1 cellular context compared by ENCODE assay signal in genomic region chr16:57600048-57600835, GRCh38.
A peak's percentile ranks its signal among the peaks of the same experiment; 100 is the strongest.
TF ChIP-seq lines count a peak whose summit lies in the region.

No MANE protein-coding gene starts in this region.

TF ChIP-seq in HepG2, 621 proteins besides CTCF, POLR2A, EP300 and RAD21 (continued from another document):
- TF ChIP-seq ZFP36 (IDR thresholded peaks at IDR 0.05; ENCODE audit: borderline replicate concordance, low read depth, low read length, partially characterized antibody) (no peak), MED1 (CRISPR knock-in tag; IDR thresholded peaks at IDR 0.05) (no peak), ZNF639 (CRISPR knock-in tag; conservative IDR thresholded peaks at IDR 0.05) (no peak), FUBP1 (CRISPR knock-in tag; IDR thresholded peaks at IDR 0.05; ENCODE audit: borderline replicate concordance) (no peak), ZNF280B (CRISPR knock-in tag; IDR thresholded peaks at IDR 0.05; ENCODE audit: borderline replicate concordance) (peak; percentile 84), SKI (IDR thresholded peaks at IDR 0.05; ENCODE audit: partially characterized antibody) (no peak), ZBTB20 (CRISPR knock-in tag; IDR thresholded peaks at IDR 0.05; ENCODE audit: borderline replicate concordance, low read depth) (no peak), PAWR (CRISPR knock-in tag; IDR thresholded peaks at IDR 0.05; ENCODE audit: borderline replicate concordance) (no peak), ZNF180 (CRISPR knock-in tag; IDR thresholded peaks at IDR 0.05; ENCODE audit: borderline replicate concordance, low read depth) (no peak), CREB1 (IDR thresholded peaks at IDR 0.05) (no peak), CREB1 (CRISPR knock-in tag; IDR thresholded peaks at IDR 0.05) (no peak), HOXA5 (CRISPR knock-in tag; IDR thresholded peaks at IDR 0.05) (no peak), ZNF879 (CRISPR knock-in tag; IDR thresholded peaks at IDR 0.05) (no peak), ZNF44 (CRISPR knock-in tag; IDR thresholded peaks at IDR 0.05) (no peak), CHD4 (IDR thresholded peaks at IDR 0.05; ENCODE audit: borderline replicate concordance, low read length) (no peak), ZNF10 (CRISPR knock-in tag; IDR thresholded peaks at IDR 0.05; ENCODE audit: borderline replicate concordance, low read depth) (no peak), FOSL1 (CRISPR knock-in tag; IDR thresholded peaks at IDR 0.05; ENCODE audit: borderline replicate concordance) (no peak), ZNF12 (CRISPR knock-in tag; IDR thresholded peaks at IDR 0.05) (no peak), ZFYVE20 (CRISPR knock-in tag; IDR thresholded peaks at IDR 0.05; ENCODE audit: borderline replicate concordance, low read depth) (no peak), ZNF431 (CRISPR knock-in tag; IDR thresholded peaks at IDR 0.05; ENCODE audit: borderline replicate concordance, low read depth) (no peak; the same call in 1 of the 2 replicates), ZNF619 (CRISPR knock-in tag; IDR thresholded peaks at IDR 0.05) (no peak), KLF11 (CRISPR knock-in tag; IDR thresholded peaks at IDR 0.05) (no peak), MTF1 (CRISPR knock-in tag; IDR thresholded peaks at IDR 0.05) (no peak), ETV6 (CRISPR knock-in tag; conservative IDR thresholded peaks at IDR 0.05) (no peak), ZNF563 (CRISPR knock-in tag; IDR thresholded peaks at IDR 0.05) (no peak), U2AF1 (optimal IDR thresholded peaks at IDR 0.05; ENCODE audit: low read depth, low read length) (no peak), NR2F6 (IDR thresholded peaks at IDR 0.05) (no peak), NR2F6 (CRISPR knock-in tag; IDR thresholded peaks at IDR 0.05) (peak; percentile 77; the same call in 1 of the 2 replicates), MED13 (CRISPR knock-in tag; IDR thresholded peaks at IDR 0.05) (no peak), NRL (CRISPR knock-in tag; IDR thresholded peaks at IDR 0.05; ENCODE audit: borderline replicate concordance) (peak; percentile 99), SMARCE1 (IDR thresholded peaks at IDR 0.05; ENCODE audit: borderline replicate concordance) (no peak), ZNF724P (CRISPR knock-in tag; IDR thresholded peaks at IDR 0.05; ENCODE audit: borderline replicate concordance) (no peak; the same call in 1 of the 2 replicates), ZNF335 (CRISPR knock-in tag; IDR thresholded peaks at IDR 0.05) (no peak), MXD4 (CRISPR knock-in tag; IDR thresholded peaks at IDR 0.05) (no peak), ZNF550 (CRISPR knock-in tag; IDR thresholded peaks at IDR 0.05; ENCODE audit: borderline replicate concordance) (no peak), GATA4 (IDR thresholded peaks at IDR 0.05; ENCODE audit: borderline replicate concordance, low read depth) (no peak)
- TF ChIP-seq, protein P1, sequence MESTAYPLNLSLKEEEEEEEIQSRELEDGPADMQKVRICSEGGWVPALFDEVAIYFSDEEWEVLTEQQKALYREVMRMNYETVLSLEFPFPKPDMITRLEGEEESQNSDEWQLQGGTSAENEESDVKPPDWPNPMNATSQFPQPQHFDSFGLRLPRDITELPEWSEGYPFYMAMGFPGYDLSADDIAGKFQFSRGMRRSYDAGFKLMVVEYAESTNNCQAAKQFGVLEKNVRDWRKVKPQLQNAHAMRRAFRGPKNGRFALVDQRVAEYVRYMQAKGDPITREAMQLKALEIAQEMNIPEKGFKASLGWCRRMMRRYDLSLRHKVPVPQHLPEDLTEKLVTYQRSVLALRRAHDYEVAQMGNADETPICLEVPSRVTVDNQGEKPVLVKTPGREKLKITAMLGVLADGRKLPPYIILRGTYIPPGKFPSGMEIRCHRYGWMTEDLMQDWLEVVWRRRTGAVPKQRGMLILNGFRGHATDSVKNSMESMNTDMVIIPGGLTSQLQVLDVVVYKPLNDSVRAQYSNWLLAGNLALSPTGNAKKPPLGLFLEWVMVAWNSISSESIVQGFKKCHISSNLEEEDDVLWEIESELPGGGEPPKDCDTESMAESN (CRISPR knock-in tag; conservative IDR thresholded peaks at IDR 0.05): no peak
- TF ChIP-seq, protein P2, sequence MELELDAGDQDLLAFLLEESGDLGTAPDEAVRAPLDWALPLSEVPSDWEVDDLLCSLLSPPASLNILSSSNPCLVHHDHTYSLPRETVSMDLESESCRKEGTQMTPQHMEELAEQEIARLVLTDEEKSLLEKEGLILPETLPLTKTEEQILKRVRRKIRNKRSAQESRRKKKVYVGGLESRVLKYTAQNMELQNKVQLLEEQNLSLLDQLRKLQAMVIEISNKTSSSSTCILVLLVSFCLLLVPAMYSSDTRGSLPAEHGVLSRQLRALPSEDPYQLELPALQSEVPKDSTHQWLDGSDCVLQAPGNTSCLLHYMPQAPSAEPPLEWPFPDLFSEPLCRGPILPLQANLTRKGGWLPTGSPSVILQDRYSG (CRISPR knock-in tag; IDR thresholded peaks at IDR 0.05): no peak
- TF ChIP-seq, protein P3, sequence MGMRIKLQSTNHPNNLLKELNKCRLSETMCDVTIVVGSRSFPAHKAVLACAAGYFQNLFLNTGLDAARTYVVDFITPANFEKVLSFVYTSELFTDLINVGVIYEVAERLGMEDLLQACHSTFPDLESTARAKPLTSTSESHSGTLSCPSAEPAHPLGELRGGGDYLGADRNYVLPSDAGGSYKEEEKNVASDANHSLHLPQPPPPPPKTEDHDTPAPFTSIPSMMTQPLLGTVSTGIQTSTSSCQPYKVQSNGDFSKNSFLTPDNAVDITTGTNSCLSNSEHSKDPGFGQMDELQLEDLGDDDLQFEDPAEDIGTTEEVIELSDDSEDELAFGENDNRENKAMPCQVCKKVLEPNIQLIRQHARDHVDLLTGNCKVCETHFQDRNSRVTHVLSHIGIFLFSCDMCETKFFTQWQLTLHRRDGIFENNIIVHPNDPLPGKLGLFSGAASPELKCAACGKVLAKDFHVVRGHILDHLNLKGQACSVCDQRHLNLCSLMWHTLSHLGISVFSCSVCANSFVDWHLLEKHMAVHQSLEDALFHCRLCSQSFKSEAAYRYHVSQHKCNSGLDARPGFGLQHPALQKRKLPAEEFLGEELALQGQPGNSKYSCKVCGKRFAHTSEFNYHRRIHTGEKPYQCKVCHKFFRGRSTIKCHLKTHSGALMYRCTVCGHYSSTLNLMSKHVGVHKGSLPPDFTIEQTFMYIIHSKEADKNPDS (CRISPR knock-in tag; IDR thresholded peaks at IDR 0.05): no peak
- TF ChIP-seq, protein P4, sequence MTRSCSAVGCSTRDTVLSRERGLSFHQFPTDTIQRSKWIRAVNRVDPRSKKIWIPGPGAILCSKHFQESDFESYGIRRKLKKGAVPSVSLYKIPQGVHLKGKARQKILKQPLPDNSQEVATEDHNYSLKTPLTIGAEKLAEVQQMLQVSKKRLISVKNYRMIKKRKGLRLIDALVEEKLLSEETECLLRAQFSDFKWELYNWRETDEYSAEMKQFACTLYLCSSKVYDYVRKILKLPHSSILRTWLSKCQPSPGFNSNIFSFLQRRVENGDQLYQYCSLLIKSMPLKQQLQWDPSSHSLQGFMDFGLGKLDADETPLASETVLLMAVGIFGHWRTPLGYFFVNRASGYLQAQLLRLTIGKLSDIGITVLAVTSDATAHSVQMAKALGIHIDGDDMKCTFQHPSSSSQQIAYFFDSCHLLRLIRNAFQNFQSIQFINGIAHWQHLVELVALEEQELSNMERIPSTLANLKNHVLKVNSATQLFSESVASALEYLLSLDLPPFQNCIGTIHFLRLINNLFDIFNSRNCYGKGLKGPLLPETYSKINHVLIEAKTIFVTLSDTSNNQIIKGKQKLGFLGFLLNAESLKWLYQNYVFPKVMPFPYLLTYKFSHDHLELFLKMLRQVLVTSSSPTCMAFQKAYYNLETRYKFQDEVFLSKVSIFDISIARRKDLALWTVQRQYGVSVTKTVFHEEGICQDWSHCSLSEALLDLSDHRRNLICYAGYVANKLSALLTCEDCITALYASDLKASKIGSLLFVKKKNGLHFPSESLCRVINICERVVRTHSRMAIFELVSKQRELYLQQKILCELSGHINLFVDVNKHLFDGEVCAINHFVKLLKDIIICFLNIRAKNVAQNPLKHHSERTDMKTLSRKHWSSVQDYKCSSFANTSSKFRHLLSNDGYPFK (CRISPR knock-in tag; IDR thresholded peaks at IDR 0.05; ENCODE audit: borderline replicate concordance): peak; percentile 41; the same call in 1 of the 2 replicates
